In genomic region chr3:13500133-13500885, GRCh38 we compare ENCODE assay signal across 9 cellular contexts. TPM values are rescaled to one million over a fixed set of nuclear protein-coding genes. Genes with fewer than 3 reads are reported as not detected.
DNase-seq lines count a peak whose midpoint lies in the region; ATAC-seq and TF ChIP-seq lines count a peak whose summit lies in the region.
"Had no signal": no experiment of that assay in that cellular context is flagged by ENCODE, and none has a peak within 500 bp of the region (broad histone marks: within the 10 kb centered on the region; RNA-seq: fewer than 3 reads in every experiment).

No MANE protein-coding gene starts in this region.

- peak; percentile 66 for TF ChIP-seq CTCF in AG10803 (conservative IDR thresholded peaks at IDR 0.05; ENCODE audit: low read length)
- peak; percentile 47 for TF ChIP-seq CTCF in WI38 (IDR thresholded peaks at IDR 0.05; ENCODE audit: low read depth, low read length)

- DNase-seq in AG10803 (ENCODE audit: low read depth) (no peak), left kidney (ENCODE audit: low read depth, low spot score) (peak; percentile 37), occipital lobe (lab: John Stamatoyannopoulos, UW) (no peak)
- DNase-seq: NCI-H1417 treated with DMSO at 0.1 percent for 48 hours had no signal

- H3K4me3 ChIP-seq in AG10803 (ENCODE audit: low read length) = no peak overlapping the region
- H3K4me3 ChIP-seq in WI38 (ENCODE audit: low read depth, low read length) = no peak overlapping the region

- ATAC-seq in GM18868 (IDR thresholded peaks at IDR 0.05; ENCODE audit: unreplicated experiment) (peak; percentile 29), HG03039 (IDR thresholded peaks at IDR 0.05; ENCODE audit: unreplicated experiment) (no peak), GM21526 (IDR thresholded peaks at IDR 0.05; ENCODE audit: low FRiP score, unreplicated experiment) (no peak), HG02970 (IDR thresholded peaks at IDR 0.05; ENCODE audit: low FRiP score, unreplicated experiment) (no peak)

RNA-seq across cellular contexts. Expression of gene HDAC11, which starts 20.2 kb away (rescaled TPM):
- total RNA-seq in occipital lobe = 12.6 TPM

RNA-seq across cellular contexts. Expression of gene FBLN2, which starts 48.6 kb away (rescaled TPM):
- total RNA-seq in occipital lobe = 9.4 TPM
